Comparison of ENCODE assay signal across 8 cellular contexts in genomic region chr6:53793318-53793975, GRCh38. TPM values are rescaled to one million over a fixed set of nuclear protein-coding genes. Genes with fewer than 3 reads are reported as not detected.
DNase-seq lines count a peak whose midpoint lies in the region; ATAC-seq and TF ChIP-seq lines count a peak whose summit lies in the region.

No MANE protein-coding gene starts in this region.

- no peaks in the 10 kb centered on the region; the same call in 1 of the 2 replicates for H3K9me3 ChIP-seq in AG04450 (ENCODE audit: control insufficient read depth, insufficient read depth, low read length)
- peaks cover 0 to 8% of the 10 kb centered on the region in 2 donors for H3K9me3 ChIP-seq in right atrium auricular region
- no peaks in the 10 kb centered on the region for H3K9me3 ChIP-seq in prostate gland

- H3K4me1 ChIP-seq in right atrium auricular region (peaks cover 0 to 22% of the 10 kb centered on the region in 2 donors), prostate gland (replicated peaks) (no peaks in the 10 kb centered on the region)

- CTCF ChIA-PET in AG04450 (lab: Charles Lee), result interaction anchor here (0.6 to 4.7 kb wide), 5 partner anchors 59 to 277 kb away, joined by 3 to 68 read pairs (median 4); no protein-coding TSS in a partner anchor

- TF ChIP-seq CTCF in AG04450 (IDR thresholded peaks at IDR 0.05; ENCODE audit: low read depth, low read length), result 0 out of 2 replicates have a peak, but pooled peaks have one; percentile 12
- TF ChIP-seq CTCF in right atrium auricular region (IDR thresholded peaks at IDR 0.05), result no peak
- TF ChIP-seq CTCF in prostate gland (IDR thresholded peaks at IDR 0.05), result peak in 2 of 4 experiments; percentile 15 to 19

- peak overlapping the region; percentile 97 for H3K4me3 ChIP-seq in AG04450 (ENCODE audit: low read depth, low read length)
- peak overlapping the region; percentile 86 to 87 for H3K4me3 ChIP-seq in right atrium auricular region
- peak overlapping the region; percentile 73 to 78 for H3K4me3 ChIP-seq in prostate gland

- H3K27me3 ChIP-seq in AG04450 (ENCODE audit: control insufficient read depth, insufficient read depth, low read length) (no peaks in the 10 kb centered on the region), right atrium auricular region (no peaks in the 10 kb centered on the region), prostate gland (replicated peaks; ENCODE audit: insufficient read depth) (no peaks in the 10 kb centered on the region)

- in situ Hi-C loops in KBM-7 (cut with MboI; ENCODE audit: low pct_unique_long_range_greater_than_20kb, low sequenced_read_pairs), result no loop called here

- POLR2A ChIA-PET in AG04450 (lab: Yijun Ruan, JAX), result interaction anchor here (0.7 to 2.2 kb wide), 4 partner anchors 57 to 300 kb away, joined by 3 to 23 read pairs (median 3); no protein-coding TSS in a partner anchor

- WGBS in prostate gland, result 2% methylated on average over 16 of the region's 16 CpGs

- H3K27ac ChIP-seq in AG04450 (ENCODE audit: low read depth, low read length), result peak overlapping the region; percentile 88
- peak overlapping the region; percentile 85 for H3K27ac ChIP-seq in right atrium auricular region
- H3K27ac ChIP-seq in prostate gland, result peak overlapping the region; percentile 81 to 83

- intact Hi-C loops in prostate gland (cut with DNase I), result loop anchor here (10.0 kb wide), 1 partner anchor 249 kb away; the partner anchor contains the start of gene GCLC

- ATAC-seq in GM18858 (IDR thresholded peaks at IDR 0.05; ENCODE audit: unreplicated experiment) (peak; percentile 27), HG03045 (IDR thresholded peaks at IDR 0.05; ENCODE audit: unreplicated experiment) (no peak)

- TF ChIP-seq POLR2A in prostate gland (IDR thresholded peaks at IDR 0.05), result peak; percentile 47

- H3K36me3 ChIP-seq in right atrium auricular region (no peaks in the 10 kb centered on the region), prostate gland (no peaks in the 10 kb centered on the region)

- peak; percentile 24 for DNase-seq in AG04450 (ENCODE audit: low read depth, low spot score)
- DNase-seq in KBM-7, result peak; percentile 78
- DNase-seq in RKO (ENCODE audit: low spot score), result peak; percentile 76
- peak; percentile 66 for DNase-seq in amniotic epithelial cell (ENCODE audit: low read depth)
- no peak for DNase-seq in right atrium auricular region (ENCODE audit: low spot score)
- peak; percentile 81 for DNase-seq in prostate gland (ENCODE audit: low spot score)

RNA-seq across cellular contexts. Expression of gene LRRC1, which starts 1.4 kb away (rescaled TPM):
- 11.5 and 13.9 TPM in 2 replicates for polyA plus RNA-seq in AG04450 (2011; rRNA removed)
- 12.2 and 14.0 TPM in 2 replicates for polyA minus RNA-seq in AG04450 (2011; rRNA and poly(A)+ RNA removed)
- total RNA-seq in right atrium auricular region, result 1 to 10 TPM; 5.3 to 6.1 TPM
- total RNA-seq in prostate gland, result 10 to 100 TPM; 25.0 to 25.6 TPM
